4 cellular contexts compared by ENCODE assay signal in genomic region chr19:49490287-49491029, GRCh38. TPM values are rescaled to one million over a fixed set of nuclear protein-coding genes. Genes with fewer than 3 reads are reported as not detected.
DNase-seq lines count a peak whose midpoint lies in the region; TF ChIP-seq lines count a peak whose summit lies in the region.

No MANE protein-coding gene starts in this region.

- H3K18ac ChIP-seq in H9 (ENCODE audit: insufficient read length, low read depth, low read length) = no peak overlapping the region

- no peak overlapping the region for H3K56ac ChIP-seq in H9 (ENCODE audit: insufficient read length, low read depth, low read length)

- H3K4me2 ChIP-seq in H9 (ENCODE audit: insufficient read depth, insufficient read length, low read length) = peak overlapping the region; percentile 100

- H3K4me1 Mint-ChIP-seq in H9 = peaks cover 13 to 20% of the 10 kb centered on the region in 2 experiments

- TF ChIP-seq CTCF in H9 (conservative IDR thresholded peaks at IDR 0.05) (no peak), esophagus muscularis mucosa (IDR thresholded peaks at IDR 0.05) (no peak)

- no CpG with 5 or more reads among the region's 27 CpGs for WGBS in H9 (ENCODE audit: extremely low coverage, insufficient read length, low lambda C conversion rate)
- 87% methylated on average over 15 of the region's 27 CpGs for WGBS in esophagus muscularis mucosa

- peak; percentile 29 for DNase-seq in H9
- DNase-seq in esophagus muscularis mucosa (ENCODE audit: extremely low spot score) = no peak
- DNase-seq in GM03348 (ENCODE audit: low spot score) = no peak
- no peak for DNase-seq in SW480 (ENCODE audit: low spot score)

- H2AFZ ChIP-seq in H9 (ENCODE audit: low read length) = no peak overlapping the region

- peaks cover 12 to 14% of the 10 kb centered on the region in 2 experiments; a peak in 4 of 5 replicates for H3K9me3 Mint-ChIP-seq in H9

- peaks cover 11% of the 10 kb centered on the region; the same call in 1 of the 2 replicates for H3K27me3 Mint-ChIP-seq in H9 (ENCODE audit: low read depth)

- intact Hi-C loops in esophagus muscularis mucosa (cut with DNase I) = no loop called here

- no peak overlapping the region for H2BK20ac ChIP-seq in H9 (ENCODE audit: low read depth, low read length, poor library complexity, severe bottlenecking)

- H3K4me1 ChIP-seq in H9 (ENCODE audit: insufficient read depth, low read length) (no peaks in the 10 kb centered on the region), esophagus muscularis mucosa (peaks cover 20 to 55% (median 38%) of the 10 kb centered on the region in 4 donors)

- H3K4ac ChIP-seq in H9 (ENCODE audit: low read depth, low read length) = no peak overlapping the region

- no peak for TF ChIP-seq EP300 in esophagus muscularis mucosa (IDR thresholded peaks at IDR 0.05)

- no peak overlapping the region for H4K91ac ChIP-seq in H9 (ENCODE audit: insufficient read length, low read depth, low read length)

- no peak overlapping the region for H2BK12ac ChIP-seq in H9 (ENCODE audit: insufficient read length, low read depth, low read length)

- no peaks in the 10 kb centered on the region for H3K79me1 ChIP-seq in H9 (ENCODE audit: insufficient read depth, low read depth, low read length, poor library complexity, severe bottlenecking)

- H3K23ac ChIP-seq in H9 (ENCODE audit: insufficient read length, low read depth, low read length) = no peak overlapping the region

- H4K8ac ChIP-seq in H9 (replicated peaks; ENCODE audit: insufficient read length, low read depth, low read length) = peak overlapping the region; percentile 7

- no peak for TF ChIP-seq POLR2A in esophagus muscularis mucosa (IDR thresholded peaks at IDR 0.05; ENCODE audit: low read depth)

- no peak overlapping the region for H3T11ph ChIP-seq in H9 (ENCODE audit: low read length)

- H2AK5ac ChIP-seq in H9 (ENCODE audit: insufficient read length, low read length) = no peak overlapping the region

- H3K27me3 ChIP-seq in H9 (ENCODE audit: insufficient read depth, low read length) (no peaks in the 10 kb centered on the region), esophagus muscularis mucosa (no peaks in the 10 kb centered on the region)

- no peak overlapping the region for H3K9ac ChIP-seq in H9 (ENCODE audit: extremely low read depth, insufficient read length, low read length)

- H3K79me2 ChIP-seq in H9 (ENCODE audit: insufficient read depth, low read length) = peaks cover 18% of the 10 kb centered on the region

- H2BK15ac ChIP-seq in H9 (ENCODE audit: low read depth, low read length) = no peak overlapping the region

- H3K4me3 ChIP-seq in esophagus muscularis mucosa = peak overlapping the region in 1 of 4 donors; percentile 100

- H3K14ac ChIP-seq in H9 (ENCODE audit: insufficient read depth, low read length) = no peak overlapping the region

- peaks cover 36 to 53% (median 42%) of the 10 kb centered on the region in 4 donors for H3K36me3 ChIP-seq in esophagus muscularis mucosa

- no peaks in the 10 kb centered on the region for H4K20me1 ChIP-seq in H9 (ENCODE audit: control insufficient read depth, insufficient read depth, insufficient read length)

- peaks cover 53 to 58% (median 55%) of the 10 kb centered on the region in 3 experiments for H3K36me3 Mint-ChIP-seq in H9 (ENCODE audit: insufficient read depth in 1 of 3, low read depth in 3 of 3)

- H4K5ac ChIP-seq in H9 (ENCODE audit: insufficient read length, low read depth, low read length) = no peak overlapping the region

- H2BK120ac ChIP-seq in H9 (ENCODE audit: low read depth, low read length, poor library complexity, severe bottlenecking) = no peak overlapping the region

- H3K23me2 ChIP-seq in H9 (ENCODE audit: insufficient read length, low read depth, low read length, poor library complexity, severe bottlenecking) = peaks cover 13% of the 10 kb centered on the region

- H3K27ac Mint-ChIP-seq in H9 = peak overlapping the region; percentile 99 to 100 (median 100)

- H3K27ac ChIP-seq in H9 (ENCODE audit: insufficient read length, low read depth, low read length) (peak overlapping the region; percentile 52), esophagus muscularis mucosa (replicated peaks in 1 of 4) (peak overlapping the region in 3 of 4 donors; percentile 1 to 91 (median 84))

- H2BK5ac ChIP-seq in H9 (ENCODE audit: insufficient read length, low read length) = no peak overlapping the region

- H3K9me3 ChIP-seq in H9 (ENCODE audit: control insufficient read depth, low read depth, low read length) (no peaks in the 10 kb centered on the region), esophagus muscularis mucosa (no peaks in the 10 kb centered on the region)

- H3K4me3 Mint-ChIP-seq in H9 = peak overlapping the region; percentile 91 to 96

RNA-seq across cellular contexts. Expression of gene RPL13A, which starts 3.0 kb away (rescaled TPM):
- 3,286 and 3,356 TPM in 2 replicates for total RNA-seq in H9 (2021)
- total RNA-seq in esophagus muscularis mucosa = 1,000 to 10,000 TPM; 1,843 to 3,096 (median 2,688) TPM

RNA-seq across cellular contexts. Expression of gene RPS11, which starts 5.8 kb away (rescaled TPM):
- 2,503 and 2,512 TPM in 2 replicates for total RNA-seq in H9 (2021)
- 1,000 to 10,000 TPM; 1,719 to 5,089 (median 3,692) TPM for total RNA-seq in esophagus muscularis mucosa

RNA-seq across cellular contexts. Expression of gene FLT3LG, which starts 16.4 kb away (rescaled TPM):
- 2.1 and 2.6 TPM in 2 replicates for total RNA-seq in H9 (2021)
- total RNA-seq in esophagus muscularis mucosa = 10 to 100 TPM in 2 of 4 donors, 1 to 10 TPM in 2; 5.5 to 11.5 (median 10.4) TPM

RNA-seq across cellular contexts. Expression of gene FCGRT, which starts 22.0 kb away (rescaled TPM):
- total RNA-seq in H9 (2021) (41.1 and 45.4 TPM in 2 replicates), esophagus muscularis mucosa (100 to 1,000 TPM; 108 to 234 (median 170) TPM)

RNA-seq across cellular contexts. Expression of gene RCN3, which starts 37.3 kb away (rescaled TPM):
- total RNA-seq in H9 (2021) (14.5 and 15.0 TPM in 2 replicates), esophagus muscularis mucosa (10 to 100 TPM in 3 of 4 donors, 1 to 10 TPM in 1; 9.8 to 22.4 (median 18.0) TPM)
